Comparison of ENCODE assay signal across 19 cellular contexts in genomic region chr12:78628701-78629100, GRCh38.
"Had no signal": no experiment of that assay in that cellular context is flagged by ENCODE, and none has a peak within 500 bp of the region (broad histone marks: within the 10 kb centered on the region; RNA-seq: fewer than 3 reads in every experiment).

No MANE protein-coding gene starts in this region.

- H3K4me3 ChIP-seq: SJSA1, SK-N-MC had no signal

- H3K27me3 ChIP-seq: SJSA1 had no signal

- H3K27ac ChIP-seq: SJSA1, SK-N-MC had no signal

- H3K9me3 ChIP-seq: SJSA1 had no signal

- H3K4me1 ChIP-seq: SJSA1 had no signal

- H3K36me3 ChIP-seq: SJSA1 had no signal

- DNase-seq: Karpas-422, KG1, MM.1S, NCI-H1092 treated with DMSO at 0.1 percent for 48 hours, NCI-H1436, NCI-H187, NCI-H2029 treated with DMSO at 0.1 percent for 48 hours, NCI-H2171, NCI-H226, NCI-H510A, NCI-H524 treated with DMSO at 0.1 percent for 48 hours, NCI-H82, Right ventricle myocardium superior, RPMI8226, SIG-M5, T-helper 2 cell had no signal

- FAIRE-seq: RCC 7860 had no signal
